Comparison of ENCODE assay signal across 8 cellular contexts in the genomic region with DNA sequence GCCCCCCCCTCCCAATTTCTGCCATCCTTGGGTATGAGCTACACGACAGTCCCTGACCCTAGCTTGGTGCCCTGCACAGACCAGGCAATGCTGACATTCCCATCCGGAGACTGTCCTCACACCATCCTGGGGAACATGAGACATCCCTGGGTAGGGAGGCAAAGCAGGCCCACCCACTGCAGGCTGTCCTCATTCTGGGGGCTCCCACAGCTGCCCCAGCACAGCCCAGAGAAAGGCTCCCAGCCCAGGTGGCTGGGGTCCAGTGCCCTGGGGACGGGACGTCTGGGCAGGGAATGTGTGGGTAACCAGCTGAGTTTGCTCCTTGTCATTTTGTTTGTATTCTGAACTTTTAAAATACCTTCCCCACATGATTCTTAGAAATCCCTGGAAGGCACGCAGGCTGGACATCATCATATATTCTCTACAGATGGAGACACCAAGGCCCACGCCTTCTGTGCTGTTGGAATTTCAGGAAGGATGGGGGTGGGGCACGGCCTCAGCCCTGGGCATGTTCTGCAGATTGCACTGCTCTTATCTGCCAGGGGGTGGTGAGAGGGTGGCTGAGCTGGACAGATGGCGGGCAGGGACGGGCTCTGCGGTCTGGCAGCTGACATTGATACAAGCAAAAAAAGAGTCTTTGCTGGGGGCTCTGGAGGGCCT. TPM values are rescaled to one million over a fixed set of nuclear protein-coding genes. Genes with fewer than 3 reads are reported as not detected.
A peak's percentile ranks its signal among the peaks of the same experiment; 100 is the strongest.
DNase-seq lines count a peak whose midpoint lies in the region; ATAC-seq, FAIRE-seq and TF ChIP-seq lines count a peak whose summit lies in the region.

No MANE protein-coding gene starts in this region.

- H3K4me1 ChIP-seq in foreskin keratinocyte = no peaks in the 10 kb centered on the region
- H3K4me1 ChIP-seq in spleen = peaks cover 7 to 92% (median 64%) of the 10 kb centered on the region in 6 donors

- DNase-seq in HT-29 (ENCODE audit: low spot score) (peak; percentile 64), foreskin keratinocyte (no peak), spleen (peak; percentile 85), H54 (ENCODE audit: insufficient read length, low spot score) (no peak), DMS114 treated with DMSO at 0.1 percent for 48 hours (lab: John Stamatoyannopoulos, UW; ENCODE audit: unreplicated experiment) (no peak), RPMI8226 (no peak), activated gamma-delta T cell (lab: John Stamatoyannopoulos, UW) (no peak)

- no peak overlapping the region for H3K27ac ChIP-seq in foreskin keratinocyte
- peak overlapping the region in 7 of 8 donors; percentile 58 to 81 (median 77) for H3K27ac ChIP-seq in spleen

- TF ChIP-seq CTCF in foreskin keratinocyte (conservative IDR thresholded peaks at IDR 0.05) (peak; percentile 41), spleen (IDR thresholded peaks at IDR 0.05 in 8 of 11, conservative IDR thresholded peaks at IDR 0.05 in 3 of 11) (peak in 10 of 11 experiments; percentile 23 to 64 (median 54))

- intact Hi-C loops in spleen (cut with DNase I; ENCODE audit: low total_unique reads) = no loop called here

- WGBS in spleen, 5 donors = 51 to 80% (median 75%) methylated on average over 9 to 10 of the region's 10 CpGs

- ATAC-seq in SK-N-SH treated with all-trans-retinoic acid at 6 μM for 48 hours (peak; percentile 95), foreskin keratinocyte (peak; percentile 56)

- no peaks in the 10 kb centered on the region for H3K9me3 ChIP-seq in spleen

- TF ChIP-seq POLR2A in spleen (IDR thresholded peaks at IDR 0.05) (no peak), H54 (IDR thresholded peaks at IDR 0.05; ENCODE audit: low read depth, low read length) (no peak)

- H3K27me3 ChIP-seq in foreskin keratinocyte = peaks cover 13% of the 10 kb centered on the region
- no peaks in the 10 kb centered on the region for H3K27me3 ChIP-seq in spleen (replicated peaks in 1 of 7)

- H3K4me3 ChIP-seq in spleen = no peak overlapping the region

- FAIRE-seq in H54 (lab: Jason Lieb, UNC) = no peak

- H3K36me3 ChIP-seq in spleen = peaks cover 0 to 29% (median 4%) of the 10 kb centered on the region in 6 donors

TF ChIP-seq in SK-N-SH treated with all-trans-retinoic acid at 6 μM for 48 hours, 23 proteins besides CTCF, POLR2A, EP300 and RAD21:
- TF ChIP-seq, protein P1, sequence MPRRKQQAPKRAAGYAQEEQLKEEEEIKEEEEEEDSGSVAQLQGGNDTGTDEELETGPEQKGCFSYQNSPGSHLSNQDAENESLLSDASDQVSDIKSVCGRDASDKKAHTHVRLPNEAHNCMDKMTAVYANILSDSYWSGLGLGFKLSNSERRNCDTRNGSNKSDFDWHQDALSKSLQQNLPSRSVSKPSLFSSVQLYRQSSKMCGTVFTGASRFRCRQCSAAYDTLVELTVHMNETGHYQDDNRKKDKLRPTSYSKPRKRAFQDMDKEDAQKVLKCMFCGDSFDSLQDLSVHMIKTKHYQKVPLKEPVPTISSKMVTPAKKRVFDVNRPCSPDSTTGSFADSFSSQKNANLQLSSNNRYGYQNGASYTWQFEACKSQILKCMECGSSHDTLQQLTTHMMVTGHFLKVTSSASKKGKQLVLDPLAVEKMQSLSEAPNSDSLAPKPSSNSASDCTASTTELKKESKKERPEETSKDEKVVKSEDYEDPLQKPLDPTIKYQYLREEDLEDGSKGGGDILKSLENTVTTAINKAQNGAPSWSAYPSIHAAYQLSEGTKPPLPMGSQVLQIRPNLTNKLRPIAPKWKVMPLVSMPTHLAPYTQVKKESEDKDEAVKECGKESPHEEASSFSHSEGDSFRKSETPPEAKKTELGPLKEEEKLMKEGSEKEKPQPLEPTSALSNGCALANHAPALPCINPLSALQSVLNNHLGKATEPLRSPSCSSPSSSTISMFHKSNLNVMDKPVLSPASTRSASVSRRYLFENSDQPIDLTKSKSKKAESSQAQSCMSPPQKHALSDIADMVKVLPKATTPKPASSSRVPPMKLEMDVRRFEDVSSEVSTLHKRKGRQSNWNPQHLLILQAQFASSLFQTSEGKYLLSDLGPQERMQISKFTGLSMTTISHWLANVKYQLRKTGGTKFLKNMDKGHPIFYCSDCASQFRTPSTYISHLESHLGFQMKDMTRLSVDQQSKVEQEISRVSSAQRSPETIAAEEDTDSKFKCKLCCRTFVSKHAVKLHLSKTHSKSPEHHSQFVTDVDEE (CRISPR knock-in tag; IDR thresholded peaks at IDR 0.05) = peak; percentile 22; the same call in 1 of the 2 replicates
- TF ChIP-seq ZFP3 (CRISPR knock-in tag; IDR thresholded peaks at IDR 0.05) (no peak), BACH2 (CRISPR knock-in tag; IDR thresholded peaks at IDR 0.05; ENCODE audit: borderline replicate concordance) (no peak), RARB (CRISPR knock-in tag; IDR thresholded peaks at IDR 0.05) (no peak), TOX (CRISPR knock-in tag; IDR thresholded peaks at IDR 0.05; ENCODE audit: borderline replicate concordance) (no peak), TCF4 (CRISPR knock-in tag; IDR thresholded peaks at IDR 0.05; ENCODE audit: borderline replicate concordance) (peak; percentile 83), ZNF565 (CRISPR knock-in tag; conservative IDR thresholded peaks at IDR 0.05; ENCODE audit: low read depth) (no peak), ISL1 (CRISPR knock-in tag; IDR thresholded peaks at IDR 0.05) (no peak), CSDC2 (CRISPR knock-in tag; IDR thresholded peaks at IDR 0.05) (no peak), OSR1 (CRISPR knock-in tag; IDR thresholded peaks at IDR 0.05) (no peak), ESRRG (CRISPR knock-in tag; IDR thresholded peaks at IDR 0.05) (no peak), ZNF70 (CRISPR knock-in tag; IDR thresholded peaks at IDR 0.05) (no peak), SNAI2 (CRISPR knock-in tag; IDR thresholded peaks at IDR 0.05) (no peak)
- TF ChIP-seq, protein P2, sequence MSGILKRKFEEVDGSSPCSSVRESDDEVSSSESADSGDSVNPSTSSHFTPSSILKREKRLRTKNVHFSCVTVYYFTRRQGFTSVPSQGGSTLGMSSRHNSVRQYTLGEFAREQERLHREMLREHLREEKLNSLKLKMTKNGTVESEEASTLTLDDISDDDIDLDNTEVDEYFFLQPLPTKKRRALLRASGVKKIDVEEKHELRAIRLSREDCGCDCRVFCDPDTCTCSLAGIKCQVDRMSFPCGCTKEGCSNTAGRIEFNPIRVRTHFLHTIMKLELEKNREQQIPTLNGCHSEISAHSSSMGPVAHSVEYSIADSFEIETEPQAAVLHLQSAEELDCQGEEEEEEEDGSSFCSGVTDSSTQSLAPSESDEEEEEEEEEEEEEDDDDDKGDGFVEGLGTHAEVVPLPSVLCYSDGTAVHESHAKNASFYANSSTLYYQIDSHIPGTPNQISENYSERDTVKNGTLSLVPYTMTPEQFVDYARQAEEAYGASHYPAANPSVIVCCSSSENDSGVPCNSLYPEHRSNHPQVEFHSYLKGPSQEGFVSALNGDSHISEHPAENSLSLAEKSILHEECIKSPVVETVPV (CRISPR knock-in tag; IDR thresholded peaks at IDR 0.05) = no peak
- TF ChIP-seq, protein P3, sequence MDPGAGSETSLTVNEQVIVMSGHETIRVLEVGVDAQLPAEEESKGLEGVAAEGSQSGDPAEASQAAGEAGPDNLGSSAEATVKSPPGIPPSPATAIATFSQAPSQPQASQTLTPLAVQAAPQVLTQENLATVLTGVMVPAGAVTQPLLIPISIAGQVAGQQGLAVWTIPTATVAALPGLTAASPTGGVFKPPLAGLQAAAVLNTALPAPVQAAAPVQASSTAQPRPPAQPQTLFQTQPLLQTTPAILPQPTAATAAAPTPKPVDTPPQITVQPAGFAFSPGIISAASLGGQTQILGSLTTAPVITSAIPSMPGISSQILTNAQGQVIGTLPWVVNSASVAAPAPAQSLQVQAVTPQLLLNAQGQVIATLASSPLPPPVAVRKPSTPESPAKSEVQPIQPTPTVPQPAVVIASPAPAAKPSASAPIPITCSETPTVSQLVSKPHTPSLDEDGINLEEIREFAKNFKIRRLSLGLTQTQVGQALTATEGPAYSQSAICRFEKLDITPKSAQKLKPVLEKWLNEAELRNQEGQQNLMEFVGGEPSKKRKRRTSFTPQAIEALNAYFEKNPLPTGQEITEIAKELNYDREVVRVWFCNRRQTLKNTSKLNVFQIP (CRISPR knock-in tag; IDR thresholded peaks at IDR 0.05; ENCODE audit: borderline replicate concordance, low read depth) = no peak
- TF ChIP-seq, protein P4, sequence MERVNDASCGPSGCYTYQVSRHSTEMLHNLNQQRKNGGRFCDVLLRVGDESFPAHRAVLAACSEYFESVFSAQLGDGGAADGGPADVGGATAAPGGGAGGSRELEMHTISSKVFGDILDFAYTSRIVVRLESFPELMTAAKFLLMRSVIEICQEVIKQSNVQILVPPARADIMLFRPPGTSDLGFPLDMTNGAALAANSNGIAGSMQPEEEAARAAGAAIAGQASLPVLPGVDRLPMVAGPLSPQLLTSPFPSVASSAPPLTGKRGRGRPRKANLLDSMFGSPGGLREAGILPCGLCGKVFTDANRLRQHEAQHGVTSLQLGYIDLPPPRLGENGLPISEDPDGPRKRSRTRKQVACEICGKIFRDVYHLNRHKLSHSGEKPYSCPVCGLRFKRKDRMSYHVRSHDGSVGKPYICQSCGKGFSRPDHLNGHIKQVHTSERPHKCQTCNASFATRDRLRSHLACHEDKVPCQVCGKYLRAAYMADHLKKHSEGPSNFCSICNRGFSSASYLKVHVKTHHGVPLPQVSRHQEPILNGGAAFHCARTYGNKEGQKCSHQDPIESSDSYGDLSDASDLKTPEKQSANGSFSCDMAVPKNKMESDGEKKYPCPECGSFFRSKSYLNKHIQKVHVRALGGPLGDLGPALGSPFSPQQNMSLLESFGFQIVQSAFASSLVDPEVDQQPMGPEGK (CRISPR knock-in tag; IDR thresholded peaks at IDR 0.05; ENCODE audit: borderline replicate concordance) = 0 out of 2 replicates have a peak, but pooled peaks have one; percentile 26

RNA-seq across cellular contexts. Expression of a gene that starts 28.5 kb away (rescaled TPM):
- total RNA-seq in HT-29 (2014; rRNA removed; shearing (Covaris generic)) = 8.0 and 12.3 TPM in 2 replicates
- total RNA-seq in foreskin keratinocyte (not detected in 2 replicates), spleen (10 to 100 TPM; 12.1 to 26.4 (median 22.3) TPM)
- polyA plus RNA-seq in foreskin keratinocyte (0.10 and 0.11 TPM in 2 replicates), spleen (10 to 100 TPM in 1 of 3 donors, 1 to 10 TPM in 2; 4.2 to 10.5 (median 4.8) TPM)

RNA-seq across cellular contexts. Expression of a gene that starts 48.1 kb away (rescaled TPM):
- total RNA-seq in HT-29 (2014; rRNA removed; shearing (Covaris generic)) = not detected in 2 replicates
- total RNA-seq in foreskin keratinocyte (0.24 and 0.25 TPM in 2 replicates), spleen (10 to 100 TPM; 44.8 to 85.7 (median 50.2) TPM)
- polyA plus RNA-seq in foreskin keratinocyte (0.10 and 0.11 TPM in 2 replicates), spleen (10 to 100 TPM; 37.0 to 61.3 (median 55.0) TPM)

Comparison
In these comparisons a context has a peak if more than half of its experiments do, and no peak if none do; other contexts are left out.
1. DNase-seq: peak in HT-29 (single experiment) and spleen (single experiment); none in foreskin keratinocyte (0 of 2), H54 (single experiment), DMS114 treated with DMSO at 0.1 percent for 48 hours (single experiment), RPMI8226 (single experiment) and activated gamma-delta T cell (single experiment).
2. RNA of a gene that starts 48.1 kb away (total RNA-seq): 44.8 to 85.7 TPM in spleen; 0.24 to 0.25 TPM in foreskin keratinocyte and not detected in HT-29; every median in the first group is over 10 times any median in the second.